15 cellular contexts compared by ENCODE assay signal in genomic region chr15:47570044-47570443, GRCh38.
"Had no signal": no experiment of that assay in that cellular context is flagged by ENCODE, and none has a peak within 500 bp of the region (broad histone marks: within the 10 kb centered on the region; RNA-seq: fewer than 3 reads in every experiment).

No MANE protein-coding gene starts in this region.

- H3K4me3 Mint-ChIP-seq: immature natural killer cell, memory B cell, naive B cell, type B pancreatic cell had no signal

- H3K4me3 ChIP-seq: coronary artery, gastrocnemius medialis, left ventricle myocardium inferior, lower lobe of right lung, sigmoid colon, skin epidermis had no signal

- H3K36me3 ChIP-seq: gastrocnemius medialis, left ventricle myocardium inferior, lower lobe of right lung, sigmoid colon had no signal

- DNase-seq: effector memory CD4-positive, alpha-beta T cell; gastrocnemius medialis; immature natural killer cell; left ventricle myocardium inferior; lower lobe of right lung; midbrain; naive B cell; posterior cingulate gyrus; sigmoid colon; stimulated activated CD4-positive, alpha-beta T cell treated with anti-CD3 and anti-CD28 coated beads, Interleukin-12 subunit alpha, Interleukin-12 subunit beta, amount 100 ng/mL, for 4 hours; stimulated activated naive CD4-positive, alpha-beta T cell treated with Interleukin-2 at 50 U/mL for 16 hours had no signal

- H3K27me3 Mint-ChIP-seq: memory B cell, naive B cell, type B pancreatic cell had no signal

- H3K4me1 Mint-ChIP-seq: immature natural killer cell, memory B cell, naive B cell had no signal

- H3K27me3 ChIP-seq: gastrocnemius medialis, sigmoid colon had no signal

- H3K9me3 ChIP-seq: gastrocnemius medialis, left ventricle myocardium inferior, lower lobe of right lung, sigmoid colon had no signal

- H3K36me3 Mint-ChIP-seq: immature natural killer cell, memory B cell, naive B cell had no signal

- H3K27ac Mint-ChIP-seq: immature natural killer cell, memory B cell, naive B cell, type B pancreatic cell had no signal

- H3K9me3 Mint-ChIP-seq: memory B cell had no signal

- H3K4me1 ChIP-seq: gastrocnemius medialis, lower lobe of right lung, sigmoid colon had no signal
